8 cellular contexts compared by ENCODE assay signal in the genomic region with DNA sequence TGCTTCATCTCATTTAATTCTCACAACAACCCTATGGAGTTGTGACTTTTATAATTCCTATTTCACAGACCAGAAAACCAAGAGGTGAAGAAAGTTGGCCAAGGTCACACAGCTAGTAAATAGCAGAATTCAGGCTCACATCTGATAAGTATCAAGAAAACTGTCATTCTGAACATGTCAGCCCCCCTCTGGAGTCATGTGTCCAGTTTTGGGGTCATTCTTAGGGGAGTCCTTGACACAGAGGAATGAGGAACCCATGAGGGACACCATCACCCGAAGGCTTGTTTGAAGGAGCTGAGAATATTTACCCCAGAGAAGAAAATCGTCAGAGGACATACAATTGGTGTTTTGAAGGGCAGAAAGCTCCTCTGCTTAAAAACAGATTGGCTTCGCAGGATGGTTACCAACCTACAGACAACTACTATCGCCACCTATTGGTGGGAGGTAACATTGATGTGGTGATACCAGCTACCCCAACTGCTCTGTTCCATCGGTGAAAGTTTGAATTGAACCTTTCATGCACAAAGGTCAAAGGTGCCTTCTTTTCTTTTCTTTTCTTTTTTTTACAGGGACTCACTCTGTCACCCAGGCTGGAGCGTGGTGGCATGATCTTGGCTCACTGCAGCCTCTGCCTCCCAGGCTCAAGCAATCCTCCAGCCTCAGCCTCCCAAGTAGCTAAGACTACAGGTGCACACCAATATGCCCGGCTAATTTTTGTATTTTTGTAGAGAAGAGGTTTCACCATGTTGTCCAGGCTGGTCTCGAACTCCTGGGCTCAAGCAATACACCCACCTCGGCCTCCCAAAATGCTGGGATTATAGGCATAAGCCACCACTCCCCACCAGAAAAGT. TPM values are rescaled to one million over a fixed set of nuclear protein-coding genes. Genes with fewer than 3 reads are reported as not detected.
DNase-seq lines count a peak whose midpoint lies in the region; ATAC-seq and TF ChIP-seq lines count a peak whose summit lies in the region.

No MANE protein-coding gene starts in this region.

- no peaks in the 10 kb centered on the region for H3K36me3 ChIP-seq in prostate gland

- peak; percentile 55 for TF ChIP-seq CTCF in LNCAP (IDR thresholded peaks at IDR 0.05)
- peak; percentile 38 to 77 (median 72) for TF ChIP-seq CTCF in prostate gland (IDR thresholded peaks at IDR 0.05)

- 36% methylated on average over 9 of the region's 9 CpGs for WGBS in prostate gland

- H3K4me3 ChIP-seq in prostate gland = no peak overlapping the region

- no peak overlapping the region for H3K27ac ChIP-seq in prostate gland

- ATAC-seq in HG02885 (IDR thresholded peaks at IDR 0.05; ENCODE audit: poor library complexity, unreplicated experiment) = no peak

- intact Hi-C loops in prostate gland (cut with DNase I) = no loop called here

- DNase-seq in GF-D8 (lab: John Stamatoyannopoulos, UW) (peak; percentile 3), RKO (ENCODE audit: low spot score) (peak; percentile 72), germinal center (ENCODE audit: low spot score) (peak; percentile 75), prostate gland (ENCODE audit: low spot score) (peak; percentile 65), 8988T (no peak)
- DNase-seq in activated effector memory CD4-positive, alpha-beta T cell treated with Interleukin-2 at 50 U/mL for 16 hours = peak; percentile 2

- H3K27me3 ChIP-seq in prostate gland (replicated peaks; ENCODE audit: insufficient read depth) = no peaks in the 10 kb centered on the region

- no peak for TF ChIP-seq POLR2A in prostate gland (IDR thresholded peaks at IDR 0.05)

- no peaks in the 10 kb centered on the region for H3K9me3 ChIP-seq in prostate gland

- H3K4me1 ChIP-seq in prostate gland (replicated peaks) = no peaks in the 10 kb centered on the region

RNA-seq across cellular contexts. Expression of a gene that starts 31.3 kb away (rescaled TPM):
- total RNA-seq in prostate gland = 1 to 10 TPM; 2.0 to 7.7 TPM

RNA-seq across cellular contexts. Expression of a gene that starts 55.9 kb away (rescaled TPM):
- total RNA-seq in prostate gland = 100 to 1,000 TPM; 119 to 147 TPM
